ENCODE assay signal across 9 cellular contexts in the genomic region with DNA sequence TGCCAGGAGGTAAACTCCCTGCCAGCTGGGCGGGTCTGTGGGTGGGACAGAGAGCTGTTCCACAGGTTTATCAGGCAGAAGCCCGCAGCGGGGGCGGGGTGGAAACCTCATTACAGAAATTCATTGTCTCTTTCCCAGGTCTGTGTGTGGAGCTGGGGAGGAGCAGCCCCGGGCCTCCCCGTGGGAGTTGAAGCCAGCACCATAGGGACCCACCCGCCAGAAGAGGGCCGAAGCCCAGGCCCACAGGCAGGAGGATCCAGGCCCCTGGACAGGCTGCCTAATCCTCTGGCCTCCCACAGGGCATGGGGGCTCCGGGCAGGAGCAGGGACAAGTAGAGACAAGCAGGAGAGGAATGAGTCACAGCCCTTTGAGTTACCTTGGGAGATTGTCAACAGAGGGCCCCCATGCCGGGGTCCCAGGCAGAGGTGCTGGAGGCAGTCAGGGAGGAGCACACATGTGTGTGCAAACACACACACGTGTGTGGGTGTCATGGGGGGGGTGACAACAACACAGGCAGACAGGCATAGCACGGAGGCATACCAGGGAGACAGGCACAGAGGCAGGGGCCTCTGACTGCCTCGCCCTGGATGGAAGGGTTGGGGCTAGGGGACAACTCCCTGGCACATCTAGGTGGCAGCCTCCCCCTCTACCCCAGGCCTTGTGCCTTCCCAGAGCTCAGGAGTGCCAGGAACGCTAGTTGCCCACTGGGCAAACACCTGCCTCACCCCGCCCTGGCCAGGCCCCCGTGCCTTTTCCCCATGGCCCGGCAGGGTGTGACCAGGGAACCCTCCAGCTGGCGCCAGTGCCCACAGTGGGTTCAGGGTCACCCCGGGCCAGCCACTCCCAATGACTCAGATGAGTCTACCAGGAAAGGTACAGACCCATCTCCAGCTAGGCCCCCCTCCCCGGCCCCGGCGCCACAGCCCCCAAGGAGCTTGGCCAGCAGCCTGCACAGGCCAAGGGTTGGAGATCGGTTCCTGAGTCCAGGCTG. TPM values are rescaled to one million over a fixed set of nuclear protein-coding genes. Genes with fewer than 3 reads are reported as not detected.
DNase-seq lines count a peak whose midpoint lies in the region; ATAC-seq and TF ChIP-seq lines count a peak whose summit lies in the region.
"Had no signal": no experiment of that assay in that cellular context is flagged by ENCODE, and none has a peak within 500 bp of the region (broad histone marks: within the 10 kb centered on the region; RNA-seq: fewer than 3 reads in every experiment).

No MANE protein-coding gene starts in this region.

- peak overlapping the region in 1 of 2 experiments; percentile 83 for H3K14ac ChIP-seq in mesenchymal stem cell (ENCODE audit: low read length in 2 of 2)

- H3K9me3 ChIP-seq in mesenchymal stem cell (ENCODE audit: control insufficient read depth, low read length), result no peaks in the 10 kb centered on the region

- peak; percentile 80 for DNase-seq in A172 (ENCODE audit: low spot score)
- DNase-seq in H7, result peak; percentile 86
- DNase-seq in mesenchymal stem cell, result no peak
- DNase-seq in ACHN, result no peak
- no peak for DNase-seq in GM10248 (ENCODE audit: extremely low spot score)
- no peak for DNase-seq in NCI-H1092 treated with DMSO at 0.1 percent for 48 hours (lab: John Stamatoyannopoulos, UW)
- DNase-seq: SW 1271 had no signal

- H3K4me1 Mint-ChIP-seq in activated naive CD8-positive, alpha-beta T cell (ENCODE audit: low read depth), result peaks cover 22% of the 10 kb centered on the region

- H3K23ac ChIP-seq in mesenchymal stem cell (ENCODE audit: low read length in 2 of 2), result peak overlapping the region in 1 of 2 experiments; percentile 96

- H3K4me1 ChIP-seq in mesenchymal stem cell (ENCODE audit: control insufficient read depth, insufficient read depth, low read depth, low read length), result peaks cover 36% of the 10 kb centered on the region

- peak overlapping the region; percentile 26 for H2BK15ac ChIP-seq in mesenchymal stem cell (ENCODE audit: low read depth, poor library complexity, severe bottlenecking)

- no peaks in the 10 kb centered on the region for H3K9me3 Mint-ChIP-seq in activated naive CD8-positive, alpha-beta T cell (ENCODE audit: low read depth)

- H2BK120ac ChIP-seq in mesenchymal stem cell (ENCODE audit: low read depth, low read length), result no peak overlapping the region

- H3K27ac ChIP-seq in mesenchymal stem cell (ENCODE audit: low read length, poor library complexity, severe bottlenecking), result peak overlapping the region; percentile 2

- H3K27me3 Mint-ChIP-seq in activated naive CD8-positive, alpha-beta T cell, result no peaks in the 10 kb centered on the region

- H3K27ac Mint-ChIP-seq in activated naive CD8-positive, alpha-beta T cell, result no peak overlapping the region

- H3K36me3 Mint-ChIP-seq in activated naive CD8-positive, alpha-beta T cell, result no peaks in the 10 kb centered on the region

- H3K4ac ChIP-seq in mesenchymal stem cell (ENCODE audit: low read depth in 1 of 2, low read length in 2 of 2), result no peak overlapping the region

- no peak overlapping the region for H2BK5ac ChIP-seq in mesenchymal stem cell (ENCODE audit: low read depth, low read length, poor library complexity, severe bottlenecking)

- WGBS in mesenchymal stem cell, result 75% methylated on average over 21 of the region's 23 CpGs

- POLR2A ChIA-PET in GM10248 (lab: Yijun Ruan, JAX), result no interaction called here

- peak overlapping the region; percentile 8 for H4K8ac ChIP-seq in mesenchymal stem cell (ENCODE audit: low read length)

- peak overlapping the region; percentile 70 for H4K91ac ChIP-seq in mesenchymal stem cell (ENCODE audit: low read length)

- H3K4me2 ChIP-seq in mesenchymal stem cell (ENCODE audit: low read length, poor library complexity, severe bottlenecking), result no peak overlapping the region

- H3K27me3 ChIP-seq in H7 (ENCODE audit: control insufficient read depth, insufficient read depth, low read length), result peaks cover 6% of the 10 kb centered on the region; the same call in 1 of the 2 replicates
- H3K27me3 ChIP-seq in mesenchymal stem cell (ENCODE audit: control insufficient read depth in 1 of 2, insufficient read depth in 1 of 2, low read length in 2 of 2), result no peaks in the 10 kb centered on the region

- peak overlapping the region; percentile 55 for H2AFZ ChIP-seq in mesenchymal stem cell (ENCODE audit: low read depth, low read length)

- no peak overlapping the region for H3K9ac ChIP-seq in mesenchymal stem cell (ENCODE audit: low read length)

- in situ Hi-C loops in ACHN (cut with HindIII; ENCODE audit: low pct_ligation_motif_present, low pct_unique_long_range_greater_than_20kb, low sequenced_read_pairs), result no loop called here

- peak overlapping the region; percentile 8 to 64 for H3K18ac ChIP-seq in mesenchymal stem cell (ENCODE audit: low read depth in 1 of 2, low read length in 2 of 2)

- H3K36me3 ChIP-seq in H7 (replicated peaks; ENCODE audit: control insufficient read depth, insufficient read depth, low read length) (peaks cover 2% of the 10 kb centered on the region), mesenchymal stem cell (ENCODE audit: control insufficient read depth in 1 of 2, insufficient read depth in 2 of 2, low read depth in 1 of 2, low read length in 2 of 2) (peaks cover 0 to 23% of the 10 kb centered on the region in 2 experiments)

- peak overlapping the region; percentile 92 for H2AK5ac ChIP-seq in mesenchymal stem cell (ENCODE audit: low read length, severe bottlenecking)

- peak overlapping the region; percentile 86 for H3K4me3 Mint-ChIP-seq in activated naive CD8-positive, alpha-beta T cell

- CTCF ChIA-PET in GM10248 (lab: Yijun Ruan, JAX), result interaction anchor here (1.0 to 33.1 kb wide), 8 partner anchors 10 to 268 kb away, joined by 3 to 1137 read pairs (median 8); partner anchors contain the start of genes ARL2, EHD1 and TM7SF2

- H2BK12ac ChIP-seq in mesenchymal stem cell (ENCODE audit: low read length in 2 of 2), result peak overlapping the region in 1 of 2 experiments; percentile 96

- TF ChIP-seq CTCF in GM10248 (IDR thresholded peaks at IDR 0.05; ENCODE audit: control extremely low read depth, extremely low read depth, low read depth, missing control alignments), result no peak

- H3K4me3 ChIP-seq in H7 (ENCODE audit: insufficient read depth, low read depth, low read length), result no peak overlapping the region; the same call in 1 of the 2 replicates
- H3K4me3 ChIP-seq in mesenchymal stem cell (ENCODE audit: insufficient read depth in 1 of 2, low read depth in 1 of 2, low read length in 2 of 2), result no peak overlapping the region

- no peak for ATAC-seq in HG03521 (IDR thresholded peaks at IDR 0.05; ENCODE audit: unreplicated experiment)

- H3K79me1 ChIP-seq in mesenchymal stem cell (replicated peaks; ENCODE audit: low read length, poor library complexity, severe bottlenecking), result peaks cover 3% of the 10 kb centered on the region

RNA-seq across cellular contexts. Expression of gene CDC42BPG, which starts 1.3 kb away (rescaled TPM):
- 3.7 and 4.1 TPM in 2 replicates for total RNA-seq in A172 (2014; rRNA removed; shearing (Covaris generic))
- 2.3 and 2.6 TPM in 2 replicates for total RNA-seq in H7 (2014; rRNA removed; shearing (Covaris generic))
- polyA plus RNA-seq in mesenchymal stem cell (2013, experiment 1 of 2), result 0.26 TPM
- polyA plus RNA-seq in mesenchymal stem cell (2013, experiment 2 of 2), result 0.21 TPM

RNA-seq across cellular contexts. Expression of gene MEN1, which starts 32.8 kb away (rescaled TPM):
- 14.3 and 15.0 TPM in 2 replicates for total RNA-seq in A172 (2014; rRNA removed; shearing (Covaris generic))
- 31.7 and 40.0 TPM in 2 replicates for total RNA-seq in H7 (2014; rRNA removed; shearing (Covaris generic))
- polyA plus RNA-seq in mesenchymal stem cell (2013, experiment 1 of 2), result 30.3 TPM
- 29.2 TPM for polyA plus RNA-seq in mesenchymal stem cell (2013, experiment 2 of 2)

RNA-seq across cellular contexts. Expression of gene EHD1, which starts 35.3 kb away (rescaled TPM):
- 81.4 and 117 TPM in 2 replicates for total RNA-seq in A172 (2014; rRNA removed; shearing (Covaris generic))
- total RNA-seq in H7 (2014; rRNA removed; shearing (Covaris generic)), result 23.7 and 30.2 TPM in 2 replicates
- polyA plus RNA-seq in mesenchymal stem cell (2013, experiment 1 of 2), result 57.6 TPM
- polyA plus RNA-seq in mesenchymal stem cell (2013, experiment 2 of 2), result 57.2 TPM

RNA-seq across cellular contexts. Expression of gene MAP4K2, which starts 40.1 kb away (rescaled TPM):
- 30.8 and 40.5 TPM in 2 replicates for total RNA-seq in A172 (2014; rRNA removed; shearing (Covaris generic))
- total RNA-seq in H7 (2014; rRNA removed; shearing (Covaris generic)), result 24.5 and 29.7 TPM in 2 replicates
- polyA plus RNA-seq in mesenchymal stem cell (2013, experiment 1 of 2), result 12.3 TPM
- polyA plus RNA-seq in mesenchymal stem cell (2013, experiment 2 of 2), result 13.7 TPM

Comparison
In these comparisons a context has a peak if more than half of its experiments do, and no peak if none do; other contexts are left out.
1. DNase-seq: peak in A172 (single experiment) and H7 (single experiment); none in mesenchymal stem cell (single experiment), ACHN (single experiment), GM10248 (single experiment) and NCI-H1092 treated with DMSO at 0.1 percent for 48 hours (single experiment).